32 cellular contexts compared by ENCODE assay signal in the genomic region with DNA sequence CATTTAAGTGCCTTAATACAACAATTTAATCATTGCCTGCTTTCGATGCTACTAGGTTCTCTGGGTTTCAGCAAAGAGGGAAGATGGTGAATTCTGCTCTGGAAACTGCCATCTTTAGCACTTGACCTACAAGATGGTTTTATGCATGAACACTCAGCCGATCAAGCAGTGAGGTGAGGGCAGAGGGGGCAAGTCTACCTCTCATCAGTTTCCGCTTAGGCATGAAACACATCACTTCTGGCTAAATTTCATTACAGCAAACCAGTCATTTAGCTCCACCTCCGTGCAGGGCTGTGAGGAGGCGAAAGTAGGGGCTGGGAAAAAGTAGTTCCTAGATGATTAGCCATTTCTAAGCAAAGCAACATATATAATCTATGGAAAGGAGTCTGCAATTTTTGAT.
"Had no signal": no experiment of that assay in that cellular context is flagged by ENCODE, and none has a peak within 500 bp of the region (broad histone marks: within the 10 kb centered on the region; RNA-seq: fewer than 3 reads in every experiment).

No MANE protein-coding gene starts in this region.

- H3K4me3 ChIP-seq: adrenal gland, body of pancreas, esophagus muscularis mucosa, pancreas, psoas muscle, smooth muscle cell, stomach, suprapubic skin, tibial artery had no signal

- DNase-seq: activated CD4-positive, alpha-beta T cell treated with anti-CD3 and anti-CD28 coated beads for 4 hours; activated CD4-positive, alpha-beta T cell treated with anti-CD3 and anti-CD28 coated beads, Interleukin-2, amount 50 U/mL, for 4 hours; activated effector memory CD4-positive, alpha-beta T cell treated with Interleukin-2 at 50 U/mL for 16 hours; activated naive CD4-positive, alpha-beta T cell treated with anti-CD3 and anti-CD28 coated beads for 36 hours; activated naive CD8-positive, alpha-beta T cell treated with anti-CD3 and anti-CD28 coated beads for 36 hours; activated T-cell treated with anti-CD3 and anti-CD28 coated beads for 4 hours; activated T-cell treated with anti-CD3 and anti-CD28 coated beads, Interleukin-2, amount 50 U/mL, for 72 hours; adrenal gland; aorta; body of pancreas; dermis blood vessel endothelial cell; effector CD4-positive, alpha-beta T cell; foreskin keratinocyte; left ventricle myocardium superior; mammary epithelial cell; naive B cell; nephron progenitor cell; nucleus accumbens; pancreas; psoas muscle; stimulated activated CD4-positive, alpha-beta T cell treated with anti-CD3 and anti-CD28 coated beads, Interleukin-1b, Interleukin-23, amount 100 ng/mL, for 48 hours; stimulated activated CD4-positive, alpha-beta T cell treated with anti-CD3 and anti-CD28 coated beads, Interleukin-4, amount 100 ng/mL, for 4 hours; stimulated activated CD8-positive, alpha-beta memory T cell treated with anti-CD3 and anti-CD28 coated beads, Interleukin-4, amount 100 ng/mL, for 48 hours; stimulated activated naive B cell treated with anti-CD40 and anti-IgM and Interleukin-4, amounts not matched to agents 10 μg/mL and 1 μg/mL and 100 μg/mL, for 72 hours; stomach; tibial artery had no signal

- H3K9me3 Mint-ChIP-seq: mesothelial cell of epicardium, nephron progenitor cell had no signal

- H3K4me3 Mint-ChIP-seq: activated naive CD4-positive, alpha-beta T cell treated with anti-CD3 and anti-CD28 coated beads for 36 hours; activated naive CD8-positive, alpha-beta T cell treated with anti-CD3 and anti-CD28 coated beads for 36 hours; activated T-cell treated with anti-CD3 and anti-CD28 coated beads, Interleukin-2, amount 50 U/mL, for 72 hours; mesothelial cell of epicardium; naive B cell; nephron progenitor cell; stimulated activated naive B cell treated with anti-CD40 and anti-IgM and Interleukin-4, amounts not matched to agents 10 μg/mL and 1 μg/mL and 100 μg/mL, for 72 hours had no signal

- H3K9me3 ChIP-seq: adrenal gland, body of pancreas, esophagus muscularis mucosa, pancreas, psoas muscle, suprapubic skin, tibial artery had no signal

- FAIRE-seq: colon, pancreas had no signal

- H3K27me3 ChIP-seq: adrenal gland, body of pancreas, esophagus muscularis mucosa, foreskin keratinocyte, pancreas, stomach, suprapubic skin, tibial artery had no signal

- H3K36me3 ChIP-seq: adrenal gland, esophagus muscularis mucosa, pancreas, stomach, suprapubic skin, tibial artery had no signal

- H3K4me2 ChIP-seq: smooth muscle cell had no signal

- H3K27ac Mint-ChIP-seq: activated naive CD4-positive, alpha-beta T cell treated with anti-CD3 and anti-CD28 coated beads for 36 hours; activated naive CD8-positive, alpha-beta T cell treated with anti-CD3 and anti-CD28 coated beads for 36 hours; activated T-cell treated with anti-CD3 and anti-CD28 coated beads, Interleukin-2, amount 50 U/mL, for 72 hours; mesothelial cell of epicardium; naive B cell; nephron progenitor cell; stimulated activated naive B cell treated with anti-CD40 and anti-IgM and Interleukin-4, amounts not matched to agents 10 μg/mL and 1 μg/mL and 100 μg/mL, for 72 hours had no signal

- H3K27ac ChIP-seq: adrenal gland, body of pancreas, esophagus muscularis mucosa, foreskin keratinocyte, pancreas, psoas muscle, stomach, suprapubic skin, tibial artery, VCaP had no signal

- H3K4me1 ChIP-seq: adrenal gland, esophagus muscularis mucosa, foreskin keratinocyte, psoas muscle, stomach, suprapubic skin, tibial artery had no signal

- H3K27me3 Mint-ChIP-seq: activated naive CD8-positive, alpha-beta T cell treated with anti-CD3 and anti-CD28 coated beads for 36 hours; naive B cell; stimulated activated naive B cell treated with anti-CD40 and anti-IgM and Interleukin-4, amounts not matched to agents 10 μg/mL and 1 μg/mL and 100 μg/mL, for 72 hours had no signal

- H3K36me3 Mint-ChIP-seq: activated naive CD8-positive, alpha-beta T cell treated with anti-CD3 and anti-CD28 coated beads for 36 hours; mesothelial cell of epicardium; naive B cell; stimulated activated naive B cell treated with anti-CD40 and anti-IgM and Interleukin-4, amounts not matched to agents 10 μg/mL and 1 μg/mL and 100 μg/mL, for 72 hours had no signal

- ATAC-seq: activated T-cell treated with anti-CD3 and anti-CD28 coated beads, Interleukin-2, amount 50 U/mL, for 72 hours; body of pancreas; foreskin keratinocyte; left ventricle myocardium superior; pancreas; psoas muscle had no signal

- H3K4me1 Mint-ChIP-seq: activated naive CD8-positive, alpha-beta T cell treated with anti-CD3 and anti-CD28 coated beads for 36 hours; mesothelial cell of epicardium; naive B cell had no signal
